ENCODE assay signal across 1 cellular context in genomic region chr9:105132576-105132975, GRCh38.
TF ChIP-seq lines count a peak whose summit lies in the region.

No MANE protein-coding gene starts in this region.

TF ChIP-seq in A549, 52 proteins besides CTCF, POLR2A, EP300 and RAD21 (continued from another document):
- TF ChIP-seq, protein P1, sequence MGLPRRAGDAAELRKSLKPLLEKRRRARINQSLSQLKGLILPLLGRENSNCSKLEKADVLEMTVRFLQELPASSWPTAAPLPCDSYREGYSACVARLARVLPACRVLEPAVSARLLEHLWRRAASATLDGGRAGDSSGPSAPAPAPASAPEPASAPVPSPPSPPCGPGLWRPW (IDR thresholded peaks at IDR 0.05), result no peak
- TF ChIP-seq NFE2L2 (conservative IDR thresholded peaks at IDR 0.05; ENCODE audit: low read length) (no peak), ZSCAN20 (CRISPR knock-in tag; IDR thresholded peaks at IDR 0.05) (no peak), HOXA7 (CRISPR knock-in tag; IDR thresholded peaks at IDR 0.05) (no peak), CHD4 (IDR thresholded peaks at IDR 0.05; ENCODE audit: borderline replicate concordance) (no peak), USF2 (IDR thresholded peaks at IDR 0.05) (no peak), HOXB5 (CRISPR knock-in tag; IDR thresholded peaks at IDR 0.05) (no peak)
